8 cellular contexts compared by ENCODE assay signal in genomic region chr1:23825076-23825761, GRCh38. TPM values are rescaled to one million over a fixed set of nuclear protein-coding genes. Genes with fewer than 3 reads are reported as not detected.
DNase-seq lines count a peak whose midpoint lies in the region; ATAC-seq and TF ChIP-seq lines count a peak whose summit lies in the region.

Gene HMGCL, minus strand, starts transcription at chr1:23825429. Its CDS starts 14 bp downstream, at chr1:23825415.

- H3K9me3 ChIP-seq in SJCRH30 (replicated peaks) (no peaks in the 10 kb centered on the region), stomach (no peaks in the 10 kb centered on the region)

- H3K4me3 ChIP-seq in SJCRH30, result peak within 1 kb of the TSS; percentile 92
- peak within 1 kb of the TSS; percentile 81 to 99 for H3K4me3 ChIP-seq in foreskin fibroblast (ENCODE audit: low read depth in 1 of 2, low read length in 2 of 2)
- peak within 1 kb of the TSS; percentile 74 to 98 (median 92) for H3K4me3 ChIP-seq in stomach

- peak; percentile 83 for ATAC-seq in GM21786 (IDR thresholded peaks at IDR 0.05; ENCODE audit: unreplicated experiment)

- TF ChIP-seq POLR2A in stomach (IDR thresholded peaks at IDR 0.05), result peak in 2 of 4 donors; percentile 54 to 67

- peaks cover 24% of the 10 kb centered on the region for H3K4me1 Mint-ChIP-seq in neural crest cell

- 0% methylated on average over 30 to 42 of the region's 42 CpGs for WGBS in stomach, 5 donors

- no peak for TF ChIP-seq CTCF in foreskin fibroblast (IDR thresholded peaks at IDR 0.05; ENCODE audit: low read depth, low read length)
- TF ChIP-seq CTCF in neural crest cell (conservative IDR thresholded peaks at IDR 0.05), result no peak
- no peak for TF ChIP-seq CTCF in stomach (IDR thresholded peaks at IDR 0.05)

- H3K27ac ChIP-seq in SJCRH30, result peak within 1 kb of the TSS; percentile 80
- peak within 1 kb of the TSS; percentile 85 to 97 (median 95) for H3K27ac ChIP-seq in stomach

- H3K36me3 Mint-ChIP-seq in neural crest cell (ENCODE audit: low read depth), result no peaks in the 10 kb centered on the region

- no peaks in the 10 kb centered on the region for H3K9me3 Mint-ChIP-seq in neural crest cell

- no peak for TF ChIP-seq EP300 in stomach (IDR thresholded peaks at IDR 0.05)

- H3K36me3 ChIP-seq in SJCRH30 (no peaks in the 10 kb centered on the region), stomach (peaks cover 0 to 3% (median 2%) of the 10 kb centered on the region in 4 donors)

- DNase-seq in DMS53 treated with DMSO at 0.1 percent for 48 hours (lab: John Stamatoyannopoulos, UW; ENCODE audit: unreplicated experiment), result peak; percentile 84
- peak; percentile 88 for DNase-seq in M059J (ENCODE audit: low read depth)
- peak; percentile 93 to 95 for DNase-seq in SJCRH30
- DNase-seq in activated gamma-delta T cell treated with Interleukin-2 at 50 U/mL for 16 hours, result peak; percentile 87
- DNase-seq in foreskin fibroblast, result peak; percentile 87 to 97
- peak; percentile 82 for DNase-seq in neural crest cell (ENCODE audit: low read depth, low spot score)
- peak; percentile 93 for DNase-seq in stomach

- peak within 1 kb of the TSS; percentile 98 for H3K4me3 Mint-ChIP-seq in neural crest cell

- intact Hi-C loops in stomach (cut with DNase I; ENCODE audit: low total_unique reads), result no loop called here

- peak within 1 kb of the TSS; percentile 99 for H3K27ac Mint-ChIP-seq in neural crest cell (ENCODE audit: unreplicated experiment)

- peaks cover 2% of the 10 kb centered on the region for H3K27me3 Mint-ChIP-seq in neural crest cell (ENCODE audit: low read depth)

- H3K27me3 ChIP-seq in SJCRH30 (no peaks in the 10 kb centered on the region), stomach (no peaks in the 10 kb centered on the region)

- H3K4me1 ChIP-seq in SJCRH30 (no peaks in the 10 kb centered on the region), stomach (peaks cover 1 to 21% (median 13%) of the 10 kb centered on the region in 4 donors)

RNA-seq across cellular contexts. Expression of gene HMGCL, which starts in this region (rescaled TPM):
- 41.8 and 43.2 TPM in 2 replicates for total RNA-seq in M059J (2014; rRNA removed; shearing (Covaris generic))
- 8.8 and 9.2 TPM in 2 replicates for total RNA-seq in SJCRH30 (2014; rRNA removed; shearing (Covaris generic))
- total RNA-seq in neural crest cell (15.6 and 17.4 TPM in 2 replicates), stomach (10 to 100 TPM in 4 of 5 donors, not detected in 1; 20.1 to 52.7 (median 36.7) TPM)
- polyA plus RNA-seq in stomach, result 10 to 100 TPM; 39.8 to 71.0 (median 46.1) TPM

Comparison
In these comparisons a context has a peak if more than half of its experiments do, and no peak if none do; other contexts are left out.
1. Peak in every context shown above with its lines: DNase-seq, ATAC-seq, H3K4me3 ChIP-seq and H3K27ac ChIP-seq.